ENCODE assay signal across 15 cellular contexts in genomic region chr2:112891333-112891950, GRCh38. TPM values are rescaled to one million over a fixed set of nuclear protein-coding genes. Genes with fewer than 3 reads are reported as not detected.
DNase-seq lines count a peak whose midpoint lies in the region; ATAC-seq and TF ChIP-seq lines count a peak whose summit lies in the region.
"Had no signal": no experiment of that assay in that cellular context is flagged by ENCODE, and none has a peak within 500 bp of the region (broad histone marks: within the 10 kb centered on the region; RNA-seq: fewer than 3 reads in every experiment).

No MANE protein-coding gene starts in this region.

- H3K4me1 ChIP-seq in Caco-2 = no peaks in the 10 kb centered on the region
- H3K4me1 ChIP-seq in mammary epithelial cell (ENCODE audit: insufficient read depth, low read length) = peaks cover 32% of the 10 kb centered on the region
- no peaks in the 10 kb centered on the region for H3K4me1 ChIP-seq in adrenal gland (replicated peaks in 1 of 2)

- in situ Hi-C loops in mammary epithelial cell (cut with MboI; ENCODE audit: low sequenced_read_pairs in 2 of 2) = no loop called here

- no peak for TF ChIP-seq POLR2A in adrenal gland (IDR thresholded peaks at IDR 0.05)

- POLR2A ChIA-PET in Caco-2 (lab: Charles Lee) = no interaction called here

- peak overlapping the region; percentile 69 for H3K27ac ChIP-seq in mammary epithelial cell (ENCODE audit: insufficient read depth, low read depth, low read length)
- H3K27ac ChIP-seq in adrenal gland = no peak overlapping the region
- H3K27ac ChIP-seq: neutrophil had no signal

- WGBS in mammary epithelial cell (ENCODE audit: low coverage, missing lambda C conversion rate) = 67% methylated on average over 6 of the region's 6 CpGs
- WGBS in adrenal gland, 4 donors = 77 to 88% (median 82%) methylated on average over 6 of the region's 6 CpGs

- H3K9ac ChIP-seq in mammary epithelial cell (ENCODE audit: insufficient read depth, low read length) = peak overlapping the region; percentile 24

- intact Hi-C loops in Caco-2 (cut with micrococcal nuclease; ENCODE audit: unreplicated experiment) (no loop called here), mammary epithelial cell (cut with micrococcal nuclease) (loop anchor here (1.0 kb wide), 1 partner anchor 14 kb away; no protein-coding TSS in a partner anchor), left colon (cut with DNase I, micrococcal nuclease) (no loop called here), adrenal gland (cut with DNase I) (no loop called here)

- no peaks in the 10 kb centered on the region for H3K27me3 Mint-ChIP-seq in Caco-2 (ENCODE audit: insufficient read depth, unreplicated experiment)
- H3K27me3 Mint-ChIP-seq: activated CD4-positive, alpha-beta memory T cell treated with anti-CD3 and anti-CD28 coated beads for 36 hours; stimulated activated naive CD8-positive, alpha-beta T cell treated with anti-CD3 and anti-CD28 coated beads, Interleukin-15, amount 100 ng/mL, for 72 hours had no signal

- no peaks in the 10 kb centered on the region for H3K79me2 ChIP-seq in mammary epithelial cell (ENCODE audit: insufficient read depth, low read length)

- no peak for DNase-seq in Caco-2
- peak; percentile 47 for DNase-seq in NCI-H1048 (lab: John Stamatoyannopoulos, UW)
- DNase-seq in mammary epithelial cell = peak; percentile 99
- no peak for DNase-seq in left colon
- no peak for DNase-seq in middle frontal gyrus (ENCODE audit: extremely low spot score, low spot score)
- no peak for DNase-seq in adrenal gland
- DNase-seq in activated CD8-positive, alpha-beta memory T cell treated with anti-CD3 and anti-CD28 coated beads, Interleukin-2, amount 50 U/mL, for 4 hours = no peak
- DNase-seq: activated CD4-positive, alpha-beta memory T cell treated with anti-CD3 and anti-CD28 coated beads for 36 hours; aorta; NCI-H187 treated with DMSO at 0.1 percent for 48 hours; stimulated activated naive CD8-positive, alpha-beta T cell treated with anti-CD3 and anti-CD28 coated beads, Interleukin-15, amount 100 ng/mL, for 72 hours had no signal

- peak overlapping the region; percentile 18 for H3K27ac Mint-ChIP-seq in Caco-2 (ENCODE audit: unreplicated experiment)
- H3K27ac Mint-ChIP-seq: activated CD4-positive, alpha-beta memory T cell treated with anti-CD3 and anti-CD28 coated beads for 36 hours; stimulated activated naive CD8-positive, alpha-beta T cell treated with anti-CD3 and anti-CD28 coated beads, Interleukin-15, amount 100 ng/mL, for 72 hours had no signal

- H3K4me2 ChIP-seq in mammary epithelial cell (ENCODE audit: insufficient read depth, low read depth, low read length) = no peak overlapping the region

- no peaks in the 10 kb centered on the region for H3K36me3 ChIP-seq in Caco-2 (ENCODE audit: control insufficient read depth, insufficient read depth, low read length)
- no peaks in the 10 kb centered on the region for H3K36me3 ChIP-seq in mammary epithelial cell (ENCODE audit: insufficient read depth, low read length)
- H3K36me3 ChIP-seq in adrenal gland (replicated peaks in 1 of 2) = no peaks in the 10 kb centered on the region
- H3K36me3 ChIP-seq: neutrophil had no signal

- H3K9me3 ChIP-seq in Caco-2 (peaks cover 4% of the 10 kb centered on the region; the same call in 1 of the 2 replicates), mammary epithelial cell (replicated peaks; ENCODE audit: insufficient read depth, low read length) (no peaks in the 10 kb centered on the region), adrenal gland (replicated peaks in 1 of 3) (no peaks in the 10 kb centered on the region)
- H3K9me3 ChIP-seq: neutrophil had no signal

- peaks cover 14% of the 10 kb centered on the region for H3K9me3 Mint-ChIP-seq in Caco-2 (ENCODE audit: unreplicated experiment)
- H3K9me3 Mint-ChIP-seq: activated CD4-positive, alpha-beta memory T cell treated with anti-CD3 and anti-CD28 coated beads for 36 hours; stimulated activated naive CD8-positive, alpha-beta T cell treated with anti-CD3 and anti-CD28 coated beads, Interleukin-15, amount 100 ng/mL, for 72 hours had no signal

- no peak for TF ChIP-seq CTCF in Caco-2 (IDR thresholded peaks at IDR 0.05; ENCODE audit: insufficient read depth in 1 of 2, low read depth in 1 of 2, low read length in 1 of 2, severe bottlenecking in 1 of 2, unreplicated experiment in 1 of 2)
- peak in 1 of 2 donors; percentile 23 for TF ChIP-seq CTCF in mammary epithelial cell (conservative IDR thresholded peaks at IDR 0.05 in 1 of 2, IDR thresholded peaks at IDR 0.05 in 1 of 2; ENCODE audit: extremely low read depth in 1 of 2, insufficient read depth in 1 of 2, low read depth in 1 of 2, low read length in 2 of 2)
- TF ChIP-seq CTCF in adrenal gland (IDR thresholded peaks at IDR 0.05) = no peak

- dilution Hi-C loops in mammary epithelial cell (cut with HindIII; ENCODE audit: low sequenced_read_pairs) = no loop called here

- no peaks in the 10 kb centered on the region for H4K20me1 ChIP-seq in mammary epithelial cell (ENCODE audit: insufficient read depth, low read length)

- CTCF ChIA-PET in Caco-2 (lab: Charles Lee) (no interaction called here), mammary epithelial cell (lab: Charles Lee; ENCODE audit: low non-redundant PET) (interaction anchor here (1.1 kb wide), 1 partner anchor 50 kb away, joined by 12 read pairs; no protein-coding TSS in a partner anchor)

- peak overlapping the region; percentile 1 for H2AFZ ChIP-seq in mammary epithelial cell (ENCODE audit: low read depth, low read length)

- no TSS peak for BruUV-seq in Caco-2 (replicated peaks; lab: Mats Ljungman, UMichigan)
- TSS peak; percentile 65 for BruUV-seq in mammary epithelial cell (replicated peaks; lab: Mats Ljungman, UMichigan)

- H3K36me3 Mint-ChIP-seq in Caco-2 (ENCODE audit: insufficient read depth, unreplicated experiment) = no peaks in the 10 kb centered on the region
- H3K36me3 Mint-ChIP-seq: activated CD4-positive, alpha-beta memory T cell treated with anti-CD3 and anti-CD28 coated beads for 36 hours had no signal

- no peaks in the 10 kb centered on the region for H3K27me3 ChIP-seq in Caco-2 (replicated peaks; ENCODE audit: control insufficient read depth, insufficient read depth, low read length)
- no peaks in the 10 kb centered on the region for H3K27me3 ChIP-seq in mammary epithelial cell (ENCODE audit: insufficient read depth, low read length)
- no peaks in the 10 kb centered on the region for H3K27me3 ChIP-seq in adrenal gland
- H3K27me3 ChIP-seq: neutrophil had no signal

- ATAC-seq in left colon (peak; percentile 58), HG03045 (IDR thresholded peaks at IDR 0.05; ENCODE audit: unreplicated experiment) (no peak)
- ATAC-seq: stimulated activated naive CD8-positive, alpha-beta T cell treated with anti-CD3 and anti-CD28 coated beads, Interleukin-15, amount 100 ng/mL, for 72 hours had no signal

- H3K4me3 ChIP-seq in Caco-2 (ENCODE audit: low read depth, low read length) = no peak overlapping the region
- no peak overlapping the region for H3K4me3 ChIP-seq in mammary epithelial cell (replicated peaks in 1 of 3; ENCODE audit: insufficient read depth in 1 of 3, low read depth in 2 of 3, low read length in 3 of 3)
- H3K4me3 ChIP-seq in adrenal gland = no peak overlapping the region
- H3K4me3 ChIP-seq: skin epidermis had no signal

- no peak overlapping the region for H3K4me3 Mint-ChIP-seq in Caco-2 (ENCODE audit: unreplicated experiment)
- H3K4me3 Mint-ChIP-seq: activated CD4-positive, alpha-beta memory T cell treated with anti-CD3 and anti-CD28 coated beads for 36 hours; stimulated activated naive CD8-positive, alpha-beta T cell treated with anti-CD3 and anti-CD28 coated beads, Interleukin-15, amount 100 ng/mL, for 72 hours had no signal

- no peaks in the 10 kb centered on the region for H3K4me1 Mint-ChIP-seq in Caco-2 (ENCODE audit: low read depth, unreplicated experiment)
- H3K4me1 Mint-ChIP-seq: stimulated activated naive CD8-positive, alpha-beta T cell treated with anti-CD3 and anti-CD28 coated beads, Interleukin-15, amount 100 ng/mL, for 72 hours had no signal

RNA-seq across cellular contexts. Expression of gene IL37, which starts 19.5 kb away (rescaled TPM):
- total RNA-seq in Caco-2 (2022) (0.44 TPM in 1 of 2 replicates, not detected in the other), mammary epithelial cell (not detected), left colon (1 to 10 TPM in 1 of 2 donors, under 1 TPM in 1; 0.64 to 1.5 TPM), adrenal gland (not detected)
- polyA plus RNA-seq in mammary epithelial cell (not detected), adrenal gland (not detected)
- polyA minus RNA-seq in mammary epithelial cell = not detected
- total RNA-seq: activated CD4-positive, alpha-beta memory T cell treated with anti-CD3 and anti-CD28 coated beads for 36 hours; aorta; mesenteric fat pad had no signal
- polyA plus RNA-seq: aorta had no signal

RNA-seq across cellular contexts. Expression of gene IL1B, which starts 54.9 kb away (rescaled TPM):
- total RNA-seq in Caco-2 (2022) (0.18 TPM in 1 of 2 replicates, not detected in the other), mammary epithelial cell (100 to 1,000 TPM in 1 of 2 donors, 1 to 10 TPM in 1; 5.0 to 219 TPM), left colon (1 to 10 TPM; 4.2 to 7.3 TPM), adrenal gland (1 to 10 TPM in 5 of 8 donors, under 1 TPM in 2, not detected in 1; 0.69 to 2.1 (median 1.5) TPM)
- polyA plus RNA-seq in mammary epithelial cell (161 TPM), adrenal gland (1 to 10 TPM in 2 of 3 donors, under 1 TPM in 1; 0.72 to 5.9 (median 1.6) TPM)
- polyA minus RNA-seq in mammary epithelial cell = 268 TPM

Comparison
In these comparisons a context has a peak if more than half of its experiments do, and no peak if none do; other contexts are left out.
1. DNase-seq: peak in NCI-H1048 (single experiment) and mammary epithelial cell (single experiment); none in Caco-2 (0 of 2), left colon (0 of 2), middle frontal gyrus (single experiment), adrenal gland (0 of 7) and activated CD8-positive, alpha-beta memory T cell treated with anti-CD3 and anti-CD28 coated beads, Interleukin-2, amount 50 U/mL, for 4 hours (single experiment).